ENCODE assay signal across 9 cellular contexts in genomic region chr1:8017495-8018310, GRCh38. TPM values are rescaled to one million over a fixed set of nuclear protein-coding genes. Genes with fewer than 3 reads are reported as not detected.
A peak's percentile ranks its signal among the peaks of the same experiment; 100 is the strongest.
DNase-seq lines count a peak whose midpoint lies in the region; ATAC-seq and TF ChIP-seq lines count a peak whose summit lies in the region.
"Had no signal": no experiment of that assay in that cellular context is flagged by ENCODE, and none has a peak within 500 bp of the region (broad histone marks: within the 10 kb centered on the region; RNA-seq: fewer than 3 reads in every experiment).

No MANE protein-coding gene starts in this region.

- ATAC-seq in HG02571 (IDR thresholded peaks at IDR 0.05; ENCODE audit: unreplicated experiment), result no peak
- no peak for ATAC-seq in HG03565 (IDR thresholded peaks at IDR 0.05; ENCODE audit: unreplicated experiment)
- ATAC-seq: activated T-cell treated with anti-CD3 and anti-CD28 coated beads, Interleukin-2, amount 50 U/mL, for 4 hours had no signal

- H3K9me3 Mint-ChIP-seq in nephron (no peaks in the 10 kb centered on the region), endothelial cell (ENCODE audit: unreplicated experiment) (no peaks in the 10 kb centered on the region)
- H3K9me3 Mint-ChIP-seq: activated T-cell treated with anti-CD3 and anti-CD28 coated beads, Interleukin-2, amount 50 U/mL, for 4 hours had no signal

- H3K36me3 ChIP-seq in right atrium auricular region, result peaks cover 18% of the 10 kb centered on the region

- H3K4me3 ChIP-seq in dorsolateral prefrontal cortex, result peak overlapping the region in 39 of 59 donors; percentile 0 to 45 (median 20)
- no peak overlapping the region for H3K4me3 ChIP-seq in right atrium auricular region

- H3K9me3 ChIP-seq in right atrium auricular region, result no peaks in the 10 kb centered on the region

- TF ChIP-seq CTCF in C4-2B (conservative IDR thresholded peaks at IDR 0.05) (no peak), dorsolateral prefrontal cortex (IDR thresholded peaks at IDR 0.05 in 54 of 56, conservative IDR thresholded peaks at IDR 0.05 in 2 of 56; ENCODE audit: low read depth in 1 of 56, partially characterized antibody in 56 of 56) (peak in 3 of 56 donors; percentile 9 to 18 (median 15)), nephron (IDR thresholded peaks at IDR 0.05; ENCODE audit: unreplicated experiment in 3 of 3) (no peak), endothelial cell (IDR thresholded peaks at IDR 0.05; ENCODE audit: unreplicated experiment) (no peak), right atrium auricular region (IDR thresholded peaks at IDR 0.05) (no peak)

- intact Hi-C loops in dorsolateral prefrontal cortex (cut with DNase I), result loop anchor here (5.0 kb wide), 2 partner anchors 35 to 40 kb away; no protein-coding TSS in a partner anchor

- H3K27ac ChIP-seq in C4-2B, result peak overlapping the region; percentile 38; the same call in 1 of the 2 replicates
- peak overlapping the region; percentile 21 to 93 (median 83) for H3K27ac ChIP-seq in dorsolateral prefrontal cortex
- no peak overlapping the region for H3K27ac ChIP-seq in right atrium auricular region

- H3K27me3 ChIP-seq in dorsolateral prefrontal cortex, result no peaks in the 10 kb centered on the region
- no peaks in the 10 kb centered on the region for H3K27me3 ChIP-seq in right atrium auricular region

- peaks cover 0 to 37% of the 10 kb centered on the region in 2 donors for H3K4me1 ChIP-seq in right atrium auricular region

- peak overlapping the region; percentile 43 to 56 (median 52) for H3K27ac Mint-ChIP-seq in nephron
- H3K27ac Mint-ChIP-seq in endothelial cell (ENCODE audit: unreplicated experiment), result no peak overlapping the region

- peaks cover 55% of the 10 kb centered on the region for H3K4me1 Mint-ChIP-seq in nephron
- peaks cover 42% of the 10 kb centered on the region for H3K4me1 Mint-ChIP-seq in endothelial cell (ENCODE audit: unreplicated experiment)

- DNase-seq in NCI-H226 (peak; percentile 45), dorsolateral prefrontal cortex (no peak), endothelial cell (ENCODE audit: low spot score) (no peak), right atrium auricular region (ENCODE audit: low spot score) (no peak)
- DNase-seq: activated T-cell treated with anti-CD3 and anti-CD28 coated beads, Interleukin-2, amount 50 U/mL, for 4 hours had no signal

- peaks cover 15% of the 10 kb centered on the region for H3K36me3 Mint-ChIP-seq in nephron (ENCODE audit: low read depth)
- peaks cover 9% of the 10 kb centered on the region for H3K36me3 Mint-ChIP-seq in endothelial cell (ENCODE audit: low read depth, unreplicated experiment)

- H3K27me3 Mint-ChIP-seq in nephron (ENCODE audit: low read depth), result no peaks in the 10 kb centered on the region
- no peaks in the 10 kb centered on the region for H3K27me3 Mint-ChIP-seq in endothelial cell (ENCODE audit: unreplicated experiment)

- H3K4me3 Mint-ChIP-seq in nephron, result no peak overlapping the region
- H3K4me3 Mint-ChIP-seq in endothelial cell (ENCODE audit: unreplicated experiment), result no peak overlapping the region
- H3K4me3 Mint-ChIP-seq: activated T-cell treated with anti-CD3 and anti-CD28 coated beads, Interleukin-2, amount 50 U/mL, for 4 hours had no signal

RNA-seq across cellular contexts. Expression of gene ERRFI1, which starts 8.4 kb away (rescaled TPM):
- total RNA-seq in dorsolateral prefrontal cortex (10 to 100 TPM; 24.9 to 58.2 (median 34.7) TPM), endothelial cell (ENCODE audit: unreplicated experiment) (16.5 TPM), right atrium auricular region (10 to 100 TPM; 33.0 to 34.5 TPM)

RNA-seq across cellular contexts. Expression of gene PARK7, which starts 56.2 kb away (rescaled TPM):
- 100 to 1,000 TPM; 184 to 358 (median 294) TPM for total RNA-seq in dorsolateral prefrontal cortex
- 223 TPM for total RNA-seq in endothelial cell (ENCODE audit: unreplicated experiment)
- total RNA-seq in right atrium auricular region, result 100 to 1,000 TPM; 206 to 266 TPM

Comparison
In these comparisons a context has a peak if more than half of its experiments do, and no peak if none do; other contexts are left out.
1. H3K27ac ChIP-seq: peak in C4-2B (single experiment) and dorsolateral prefrontal cortex (59 of 59); none in right atrium auricular region (0 of 2).
2. H3K4me3 ChIP-seq: peak in dorsolateral prefrontal cortex (39 of 59); none in right atrium auricular region (0 of 2).